In genomic region chr9:132078369-132079356, GRCh38 we compare ENCODE assay signal across 8 cellular contexts. TPM values are rescaled to one million over a fixed set of nuclear protein-coding genes. Genes with fewer than 3 reads are reported as not detected.
DNase-seq lines count a peak whose midpoint lies in the region; ATAC-seq and TF ChIP-seq lines count a peak whose summit lies in the region.

No MANE protein-coding gene starts in this region.

- H3K4me3 ChIP-seq in HUES48 (ENCODE audit: low read depth, low read length) = peak overlapping the region; percentile 96
- peak overlapping the region; percentile 72 to 91 for H3K4me3 ChIP-seq in mesenchymal stem cell (ENCODE audit: insufficient read depth in 1 of 2, low read depth in 1 of 2, low read length in 2 of 2)
- peak overlapping the region; percentile 70 for H3K4me3 ChIP-seq in suprapubic skin

- H3K9me3 Mint-ChIP-seq in T-cell = no peaks in the 10 kb centered on the region
- no peaks in the 10 kb centered on the region for H3K9me3 Mint-ChIP-seq in dendritic cell treated with granulocyte-macrophage colony-stimulating factor and Interleukin-4, amounts not matched to agents 40 ng/mL and 50 ng/mL, for 4 days

- H2BK120ac ChIP-seq in mesenchymal stem cell (ENCODE audit: low read depth, low read length) = no peak overlapping the region

- peak overlapping the region; percentile 10 for H2AFZ ChIP-seq in mesenchymal stem cell (ENCODE audit: low read depth, low read length)

- H2AK5ac ChIP-seq in mesenchymal stem cell (ENCODE audit: low read length, severe bottlenecking) = no peak overlapping the region

- peaks cover 19% of the 10 kb centered on the region for H3K79me1 ChIP-seq in mesenchymal stem cell (replicated peaks; ENCODE audit: low read length, poor library complexity, severe bottlenecking)

- no peak overlapping the region for H2BK12ac ChIP-seq in mesenchymal stem cell (ENCODE audit: low read length in 2 of 2)

- no peak overlapping the region for H4K8ac ChIP-seq in mesenchymal stem cell (ENCODE audit: low read length)

- H2BK5ac ChIP-seq in mesenchymal stem cell (ENCODE audit: low read depth, low read length, poor library complexity, severe bottlenecking) = no peak overlapping the region

- peak in 1 of 4 experiments; percentile 4 for ATAC-seq in T-cell (replicated peaks in 1 of 4)

- H3K9ac ChIP-seq in HUES48 (ENCODE audit: low read depth, low read length) (peak overlapping the region; percentile 71; the same call in 1 of the 2 replicates), mesenchymal stem cell (ENCODE audit: low read length) (peak overlapping the region; percentile 96)

- CTCF ChIA-PET in T-cell (lab: Charles Lee) = no interaction called here

- no peaks in the 10 kb centered on the region for H3K27me3 Mint-ChIP-seq in T-cell
- H3K27me3 Mint-ChIP-seq in dendritic cell treated with granulocyte-macrophage colony-stimulating factor and Interleukin-4, amounts not matched to agents 40 ng/mL and 50 ng/mL, for 4 days = peaks cover 5% of the 10 kb centered on the region

- DNase-seq in EL (peak; percentile 80), T-cell (peak in 30 of 34 experiments; percentile 9 to 51 (median 28)), mesenchymal stem cell (peak; percentile 13), suprapubic skin (ENCODE audit: low spot score in 2 of 2) (no peak), NOMO-1 (lab: John Stamatoyannopoulos, UW; ENCODE audit: unreplicated experiment in 2 of 2) (no peak), SIG-M5 (lab: John Stamatoyannopoulos, UW) (no peak)

- no peak overlapping the region for H3K4ac ChIP-seq in mesenchymal stem cell (ENCODE audit: low read depth in 1 of 2, low read length in 2 of 2)

- no peak overlapping the region for H3K14ac ChIP-seq in mesenchymal stem cell (ENCODE audit: low read length in 2 of 2)

- WGBS in mesenchymal stem cell = 42% methylated on average over 19 of the region's 19 CpGs
- 14% methylated on average over 19 of the region's 19 CpGs for WGBS in suprapubic skin

- no peak overlapping the region for H3K23ac ChIP-seq in mesenchymal stem cell (ENCODE audit: low read length in 2 of 2)

- H3K4me1 Mint-ChIP-seq in T-cell = peaks cover 51 to 57% (median 57%) of the 10 kb centered on the region in 3 donors
- peaks cover 34% of the 10 kb centered on the region for H3K4me1 Mint-ChIP-seq in dendritic cell treated with granulocyte-macrophage colony-stimulating factor and Interleukin-4, amounts not matched to agents 40 ng/mL and 50 ng/mL, for 4 days (ENCODE audit: low read depth)

- H3K27ac ChIP-seq in HUES48 (ENCODE audit: low read depth, low read length) (no peak overlapping the region), mesenchymal stem cell (ENCODE audit: low read length, poor library complexity, severe bottlenecking) (no peak overlapping the region), suprapubic skin (no peak overlapping the region)

- intact Hi-C loops in dendritic cell treated with granulocyte-macrophage colony-stimulating factor and Interleukin-4, amounts not matched to agents 40 ng/mL and 50 ng/mL, for 4 days (cut with micrococcal nuclease) = no loop called here

- H3K36me3 ChIP-seq in HUES48 (ENCODE audit: control insufficient read depth, insufficient read depth, low read length) (peaks cover 26% of the 10 kb centered on the region), mesenchymal stem cell (ENCODE audit: control insufficient read depth in 1 of 2, insufficient read depth in 2 of 2, low read depth in 1 of 2, low read length in 2 of 2) (peaks cover 4 to 27% of the 10 kb centered on the region in 2 experiments), suprapubic skin (peaks cover 13% of the 10 kb centered on the region)

- no peak overlapping the region for H4K91ac ChIP-seq in mesenchymal stem cell (ENCODE audit: low read length)

- POLR2A ChIA-PET in T-cell (lab: Charles Lee) = no interaction called here

- H2BK15ac ChIP-seq in mesenchymal stem cell (ENCODE audit: low read depth, poor library complexity, severe bottlenecking) = no peak overlapping the region

- H3K27me3 ChIP-seq in HUES48 (ENCODE audit: control insufficient read depth, insufficient read depth, low read length) (no peaks in the 10 kb centered on the region), mesenchymal stem cell (ENCODE audit: control insufficient read depth in 1 of 2, insufficient read depth in 1 of 2, low read length in 2 of 2) (peaks cover 0 to under 1% of the 10 kb centered on the region in 2 experiments), suprapubic skin (no peaks in the 10 kb centered on the region)

- H3K9me3 ChIP-seq in HUES48 (ENCODE audit: control insufficient read depth, insufficient read depth, low read length) = no peaks in the 10 kb centered on the region
- no peaks in the 10 kb centered on the region for H3K9me3 ChIP-seq in mesenchymal stem cell (ENCODE audit: control insufficient read depth, low read length)
- no peaks in the 10 kb centered on the region for H3K9me3 ChIP-seq in suprapubic skin

- H3K36me3 Mint-ChIP-seq in T-cell = peaks cover 23% of the 10 kb centered on the region
- H3K36me3 Mint-ChIP-seq in dendritic cell treated with granulocyte-macrophage colony-stimulating factor and Interleukin-4, amounts not matched to agents 40 ng/mL and 50 ng/mL, for 4 days (ENCODE audit: low read depth) = peaks cover 49% of the 10 kb centered on the region

- TF ChIP-seq POLR2A in suprapubic skin (IDR thresholded peaks at IDR 0.05) = no peak

- H3K18ac ChIP-seq in mesenchymal stem cell (ENCODE audit: low read depth in 1 of 2, low read length in 2 of 2) = no peak overlapping the region

- peak overlapping the region; percentile 75 to 79 for H3K27ac Mint-ChIP-seq in T-cell
- peak overlapping the region; percentile 89 for H3K27ac Mint-ChIP-seq in dendritic cell treated with granulocyte-macrophage colony-stimulating factor and Interleukin-4, amounts not matched to agents 40 ng/mL and 50 ng/mL, for 4 days

- H3K4me3 Mint-ChIP-seq in T-cell = peak overlapping the region; percentile 92 to 97 (median 97)
- H3K4me3 Mint-ChIP-seq in dendritic cell treated with granulocyte-macrophage colony-stimulating factor and Interleukin-4, amounts not matched to agents 40 ng/mL and 50 ng/mL, for 4 days = peak overlapping the region; percentile 90

- no peak for TF ChIP-seq EP300 in suprapubic skin (IDR thresholded peaks at IDR 0.05)

- TF ChIP-seq CTCF in suprapubic skin (IDR thresholded peaks at IDR 0.05) = no peak

- peak overlapping the region; percentile 64 for H3K4me2 ChIP-seq in mesenchymal stem cell (ENCODE audit: low read length, poor library complexity, severe bottlenecking)

- H3K4me1 ChIP-seq in HUES48 (ENCODE audit: control insufficient read depth, insufficient read depth, low read length) (0 out of 2 replicates have a peak, but pooled peaks cover 5% of the 10 kb centered on the region), mesenchymal stem cell (ENCODE audit: control insufficient read depth, insufficient read depth, low read depth, low read length) (peaks cover 5% of the 10 kb centered on the region), suprapubic skin (peaks cover 21% of the 10 kb centered on the region)

RNA-seq across cellular contexts. Expression of gene MED27, which starts 1.0 kb away (rescaled TPM):
- total RNA-seq in T-cell (10 to 100 TPM; 15.0 to 26.7 (median 17.6) TPM), suprapubic skin (10 to 100 TPM; 12.6 to 20.3 (median 16.0) TPM)
- 22.9 TPM for polyA plus RNA-seq in mesenchymal stem cell (2013, experiment 1 of 2)
- 23.3 TPM for polyA plus RNA-seq in mesenchymal stem cell (2013, experiment 2 of 2)

Comparison
In these comparisons a context has a peak if more than half of its experiments do, and no peak if none do; other contexts are left out.
1. DNase-seq: peak in EL (single experiment), T-cell (30 of 34) and mesenchymal stem cell (single experiment); none in suprapubic skin (0 of 2), NOMO-1 (0 of 2) and SIG-M5 (single experiment).
2. Peak in every context shown above with its lines, with median percentiles within 50 percentile points of each other: H3K4me3 ChIP-seq.